ENCODE assay signal across 6 cellular contexts in genomic region chr17:8163978-8164814, GRCh38. TPM values are rescaled to one million over a fixed set of nuclear protein-coding genes. Genes with fewer than 3 reads are reported as not detected.
DNase-seq lines count a peak whose midpoint lies in the region; ATAC-seq lines count a peak whose summit lies in the region.

No MANE protein-coding gene starts in this region.

- ATAC-seq in left colon = peak; percentile 66

- intact Hi-C loops in left colon (cut with DNase I, micrococcal nuclease) = no loop called here

- peak; percentile 57 for DNase-seq in AG08395 (ENCODE audit: low spot score)
- DNase-seq in MV-4-11 (lab: John Stamatoyannopoulos, UW) = peak; percentile 84
- peak; percentile 73 for DNase-seq in activated naive CD4-positive, alpha-beta T cell treated with Interleukin-2 at 50 U/mL for 16 hours
- DNase-seq in left colon = peak; percentile 85 to 88
- DNase-seq in superior temporal gyrus (ENCODE audit: extremely low spot score) = peak; percentile 71
- no peak for DNase-seq in COLO829 (ENCODE audit: low spot score)

RNA-seq across cellular contexts. Expression of gene VAMP2, which starts 1.4 kb away (rescaled TPM):
- total RNA-seq in left colon = 10 to 100 TPM; 45.1 to 56.3 TPM

RNA-seq across cellular contexts. Expression of gene TMEM107, which starts 12.0 kb away (rescaled TPM):
- 10 to 100 TPM; 11.3 to 12.6 TPM for total RNA-seq in left colon

RNA-seq across cellular contexts. Expression of gene PER1, which starts 12.0 kb away (rescaled TPM):
- 100 to 1,000 TPM in 1 of 2 donors, 10 to 100 TPM in 1; 35.0 to 113 TPM for total RNA-seq in left colon

RNA-seq across cellular contexts. Expression of gene BORCS6, which starts 25.8 kb away (rescaled TPM):
- total RNA-seq in left colon = 10 to 100 TPM; 12.2 to 13.3 TPM

RNA-seq across cellular contexts. Expression of gene HES7, which starts 40.3 kb away (rescaled TPM):
- not detected for total RNA-seq in left colon
